23 cellular contexts compared by ENCODE assay signal in the genomic region with DNA sequence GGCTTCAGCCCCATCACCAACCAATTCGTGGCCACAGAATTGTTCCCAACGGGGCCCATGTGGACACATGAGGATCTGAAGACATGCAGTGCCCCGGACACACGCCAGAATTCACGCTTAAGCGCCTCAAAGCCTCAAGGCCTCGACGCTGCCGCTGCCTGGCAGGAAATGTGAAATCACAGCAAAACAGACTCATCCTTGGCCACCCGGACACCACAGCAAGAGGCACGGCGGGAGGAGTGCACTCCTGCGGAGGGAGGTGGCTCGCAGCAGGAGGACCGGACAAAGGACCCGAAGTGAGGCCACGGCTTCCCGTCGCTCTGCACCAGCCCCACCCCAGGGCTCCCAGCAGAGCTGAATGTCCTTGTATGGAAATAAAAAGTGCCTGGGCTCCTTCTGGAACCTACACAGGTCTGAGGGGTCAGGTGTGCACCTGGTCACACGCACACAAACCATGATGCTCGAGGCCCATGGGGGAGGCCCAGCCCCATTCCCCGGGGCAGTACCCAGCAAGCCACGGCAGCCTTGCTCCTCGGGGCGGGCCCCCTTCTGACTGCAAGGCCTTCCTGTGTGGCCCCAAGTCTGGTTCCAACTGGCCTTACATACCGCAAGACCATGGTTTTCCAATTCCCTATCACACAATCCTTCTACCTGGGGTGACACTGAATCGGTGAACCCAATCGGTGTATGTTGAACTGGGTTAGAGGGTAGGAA.
"Had no signal": no experiment of that assay in that cellular context is flagged by ENCODE, and none has a peak within 500 bp of the region (broad histone marks: within the 10 kb centered on the region; RNA-seq: fewer than 3 reads in every experiment).

No MANE protein-coding gene starts in this region.

- H2AFZ ChIP-seq: hepatocyte, parathyroid adenoma had no signal

- ATAC-seq: foreskin keratinocyte; left colon; left ventricle myocardium superior; psoas muscle; stimulated activated effector memory CD8-positive, alpha-beta T cell treated with anti-CD3 and anti-CD28 coated beads, Interleukin-12 subunit alpha, Interleukin-12 subunit beta, amount 100 ng/mL, for 72 hours; stimulated activated naive CD8-positive, alpha-beta T cell treated with anti-CD3 and anti-CD28 coated beads, Interleukin-15, amount 100 ng/mL, for 72 hours; upper lobe of right lung had no signal

- H3K9me3 ChIP-seq: psoas muscle, testis, tibial nerve, upper lobe of right lung had no signal

- H3K4me3 ChIP-seq: coronary artery, hepatocyte, lung, psoas muscle, testis, tibial nerve, upper lobe of right lung had no signal

- H3K4me2 ChIP-seq: hepatocyte had no signal

- FAIRE-seq: endothelial cell of umbilical vein, small intestine had no signal

- H3K27ac ChIP-seq: coronary artery, foreskin keratinocyte, hepatocyte, parathyroid adenoma, psoas muscle, testis, tibial nerve, upper lobe of right lung had no signal

- H3K9ac ChIP-seq: parathyroid adenoma had no signal

- H3K27me3 ChIP-seq: foreskin keratinocyte, hepatocyte, testis, tibial nerve, upper lobe of right lung had no signal

- DNase-seq: effector CD4-positive, alpha-beta T cell; endodermal cell; erythroblast; foreskin keratinocyte; left colon; left ventricle myocardium superior; mesendoderm; naive B cell; psoas muscle; retina; small intestine; stimulated activated CD4-positive, alpha-beta T cell treated with anti-CD3 and anti-CD28 coated beads, Interleukin-2, amount 100 ng/mL, for 48 hours; stimulated activated CD8-positive, alpha-beta memory T cell treated with anti-CD3 and anti-CD28 coated beads, Interleukin-4, amount 100 ng/mL, for 48 hours; stimulated activated naive CD8-positive, alpha-beta T cell treated with anti-CD3 and anti-CD28 coated beads, Interleukin-15, amount 100 ng/mL, for 72 hours; testis; upper lobe of right lung had no signal

- H3K4me1 ChIP-seq: foreskin keratinocyte, parathyroid adenoma, psoas muscle, tibial nerve, upper lobe of right lung had no signal
